18 cellular contexts compared by ENCODE assay signal in genomic region chr1:60922304-60922703, GRCh38.
DNase-seq lines count a peak whose midpoint lies in the region; ATAC-seq, FAIRE-seq and TF ChIP-seq lines count a peak whose summit lies in the region.
"Had no signal": no experiment of that assay in that cellular context is flagged by ENCODE, and none has a peak within 500 bp of the region (broad histone marks: within the 10 kb centered on the region; RNA-seq: fewer than 3 reads in every experiment).

No MANE protein-coding gene starts in this region.

- DNase-seq in SKM-1 (lab: John Stamatoyannopoulos, UW; ENCODE audit: unreplicated experiment) (peak; percentile 18), left cardiac atrium (peak; percentile 55), pancreas (peak in 1 of 6 donors; percentile 19), aorta (peak in 1 of 2 donors; percentile 71), AG08395 (ENCODE audit: low spot score) (no peak)
- DNase-seq: activated CD4-positive, alpha-beta T cell treated with anti-CD3 and anti-CD28 coated beads for 48 hours; activated naive CD4-positive, alpha-beta T cell treated with anti-CD3 and anti-CD28 coated beads for 36 hours; activated T-cell treated with anti-CD3 and anti-CD28 coated beads for 4 hours; DMS153; hippocampal formation; NCI-H1694 treated with DMSO at 0.1 percent for 48 hours; NCI-H345 had no signal

- H3K9me3 ChIP-seq in pancreas (no peaks in the 10 kb centered on the region), aorta (ENCODE audit: control insufficient read depth, low read length) (no peaks in the 10 kb centered on the region)
- H3K9me3 ChIP-seq: esophagus muscularis mucosa, prostate gland had no signal

- H3K27ac ChIP-seq in pancreas, result no peak overlapping the region
- no peak overlapping the region for H3K27ac ChIP-seq in aorta (ENCODE audit: low read depth in 1 of 2, low read length in 2 of 2)
- H3K27ac ChIP-seq: esophagus muscularis mucosa, prostate gland had no signal

- peak; percentile 41 to 45 for ATAC-seq in left cardiac atrium
- ATAC-seq in pancreas, result peak in 3 of 4 donors; percentile 13 to 31 (median 22)
- peak; percentile 56 for ATAC-seq in aorta (ENCODE audit: low FRiP score)
- no peak for ATAC-seq in HG03565 (IDR thresholded peaks at IDR 0.05; ENCODE audit: unreplicated experiment)
- no peak for ATAC-seq in GM18858 (IDR thresholded peaks at IDR 0.05; ENCODE audit: unreplicated experiment)
- ATAC-seq: SK-N-SH treated with all-trans-retinoic acid at 6 μM for 48 hours had no signal

- no peak for TF ChIP-seq CTCF in pancreas (IDR thresholded peaks at IDR 0.05)

- H3K27me3 ChIP-seq in pancreas, result no peaks in the 10 kb centered on the region
- H3K27me3 ChIP-seq in aorta (ENCODE audit: control insufficient read depth in 1 of 2, insufficient read depth in 2 of 2, low read length in 1 of 2), result no peaks in the 10 kb centered on the region
- H3K27me3 ChIP-seq: dorsolateral prefrontal cortex, esophagus muscularis mucosa had no signal

- WGBS in pancreas, 2 donors, result 86 to 91% methylated on average over 4 of the region's 4 CpGs
- 12 to 16% methylated on average over 4 of the region's 4 CpGs for WGBS in aorta, 2 donors

- H3K4me1 ChIP-seq in pancreas (peaks cover 8 to 14% (median 10%) of the 10 kb centered on the region in 3 donors), aorta (ENCODE audit: control insufficient read depth in 1 of 2, insufficient read depth in 2 of 2, low read length in 2 of 2) (peaks cover 0 to 2% of the 10 kb centered on the region in 2 donors)
- H3K4me1 ChIP-seq: prostate gland had no signal

- no peaks in the 10 kb centered on the region for H3K36me3 ChIP-seq in pancreas
- no peaks in the 10 kb centered on the region for H3K36me3 ChIP-seq in aorta (ENCODE audit: control insufficient read depth in 1 of 2, insufficient read depth in 2 of 2, low read length in 1 of 2)
- H3K36me3 ChIP-seq: esophagus muscularis mucosa, prostate gland had no signal

- intact Hi-C loops in left cardiac atrium (cut with DNase I) (no loop called here), pancreas (cut with DNase I) (no loop called here), aorta (cut with DNase I) (no loop called here)

- FAIRE-seq in pancreas (lab: Jason Lieb, UNC), result no peak

- no peak overlapping the region for H3K4me3 ChIP-seq in pancreas
- H3K4me3 ChIP-seq in aorta (ENCODE audit: low read length in 2 of 2), result no peak overlapping the region
- H3K4me3 ChIP-seq: dorsolateral prefrontal cortex, esophagus muscularis mucosa, prostate gland had no signal

Comparison
In these comparisons a context has a peak if more than half of its experiments do, and no peak if none do; other contexts are left out.
1. ATAC-seq: peak in left cardiac atrium (2 of 2), pancreas (3 of 4) and aorta (single experiment); none in HG03565 (single experiment) and GM18858 (single experiment).